In genomic region chr17:27760069-27760885, GRCh38 we compare ENCODE assay signal across 9 cellular contexts. TPM values are rescaled to one million over a fixed set of nuclear protein-coding genes. Genes with fewer than 3 reads are reported as not detected.
DNase-seq lines count a peak whose midpoint lies in the region; ATAC-seq, FAIRE-seq and TF ChIP-seq lines count a peak whose summit lies in the region.
"Had no signal": no experiment of that assay in that cellular context is flagged by ENCODE, and none has a peak within 500 bp of the region (broad histone marks: within the 10 kb centered on the region; RNA-seq: fewer than 3 reads in every experiment).

No MANE protein-coding gene starts in this region.

- no peak for ATAC-seq in HG03280 (IDR thresholded peaks at IDR 0.05; ENCODE audit: unreplicated experiment)

- no peaks in the 10 kb centered on the region for H3K4me1 ChIP-seq in esophagus muscularis mucosa

- no peak overlapping the region for H3K4me3 ChIP-seq in AG04450 (ENCODE audit: low read depth, low read length)
- no peak overlapping the region for H3K4me3 ChIP-seq in esophagus muscularis mucosa
- H3K4me3 ChIP-seq: skin epidermis had no signal

- 70% methylated on average over 12 of the region's 28 CpGs for WGBS in esophagus muscularis mucosa

- H3K4me1 Mint-ChIP-seq in nephron progenitor cell, result no peaks in the 10 kb centered on the region

- no peak overlapping the region for H3K27ac Mint-ChIP-seq in nephron progenitor cell

- H3K36me3 ChIP-seq in esophagus muscularis mucosa, result no peaks in the 10 kb centered on the region

- H3K4me3 Mint-ChIP-seq in nephron progenitor cell, result no peak overlapping the region

- H3K27me3 Mint-ChIP-seq in nephron progenitor cell (ENCODE audit: low read depth, poor library complexity), result peaks cover 17% of the 10 kb centered on the region

- no peaks in the 10 kb centered on the region for H3K36me3 Mint-ChIP-seq in nephron progenitor cell (ENCODE audit: low read depth)

- CTCF ChIA-PET in AG04450 (lab: Charles Lee), result interaction anchor here (0.5 to 3.6 kb wide), 15 partner anchors 9 to 488 kb away, joined by 3 to 84 read pairs (median 4); no protein-coding TSS in a partner anchor

- TF ChIP-seq POLR2A in esophagus muscularis mucosa (IDR thresholded peaks at IDR 0.05; ENCODE audit: low read depth), result no peak

- POLR2A ChIA-PET in AG04450 (lab: Yijun Ruan, JAX), result no interaction called here

- H3K27me3 ChIP-seq in AG04450 (ENCODE audit: control insufficient read depth, insufficient read depth, low read length) (peaks cover 2% of the 10 kb centered on the region), esophagus muscularis mucosa (no peaks in the 10 kb centered on the region)

- peak; percentile 82 for TF ChIP-seq CTCF in AG04450 (IDR thresholded peaks at IDR 0.05; ENCODE audit: low read depth, low read length)
- TF ChIP-seq CTCF in esophagus muscularis mucosa (IDR thresholded peaks at IDR 0.05), result peak; percentile 66 to 91 (median 68)
- peak; percentile 94 for TF ChIP-seq CTCF in nephron progenitor cell (IDR thresholded peaks at IDR 0.05)

- H3K27ac ChIP-seq in AG04450 (ENCODE audit: low read depth, low read length) (no peak overlapping the region), esophagus muscularis mucosa (replicated peaks in 1 of 4) (no peak overlapping the region)
- H3K27ac ChIP-seq: skin epidermis had no signal

- no peaks in the 10 kb centered on the region for H3K9me3 Mint-ChIP-seq in nephron progenitor cell

- peak; percentile 57 for FAIRE-seq in GM18507 (lab: Jason Lieb, UNC)

- intact Hi-C loops in esophagus muscularis mucosa (cut with DNase I), result loop anchor here (5.0 kb wide), 1 partner anchor 122 kb away; no protein-coding TSS in a partner anchor

- H3K9me3 ChIP-seq in AG04450 (ENCODE audit: control insufficient read depth, insufficient read depth, low read length), result no peaks in the 10 kb centered on the region
- no peaks in the 10 kb centered on the region for H3K9me3 ChIP-seq in esophagus muscularis mucosa

- TF ChIP-seq EP300 in esophagus muscularis mucosa (IDR thresholded peaks at IDR 0.05), result no peak

- DNase-seq in AG04450 (ENCODE audit: low read depth, low spot score), result no peak
- peak; percentile 28 for DNase-seq in GM18507 (ENCODE audit: extremely low spot score, insufficient read length, low read depth)
- peak; percentile 59 for DNase-seq in NCI-H774 (lab: John Stamatoyannopoulos, UW)
- DNase-seq in activated T-cell treated with anti-CD3 and anti-CD28 coated beads for 1 hour (ENCODE audit: low read depth), result peak; percentile 66
- DNase-seq in esophagus muscularis mucosa (ENCODE audit: extremely low spot score), result no peak
- peak; percentile 86 for DNase-seq in nephron progenitor cell
- peak; percentile 59 for DNase-seq in stimulated activated naive CD4-positive, alpha-beta T cell treated with Interleukin-2 at 50 U/mL for 16 hours (lab: John Stamatoyannopoulos, UW)

RNA-seq across cellular contexts. Expression of gene NOS2, which starts 40.1 kb away (rescaled TPM):
- not detected in 2 replicates for polyA plus RNA-seq in AG04450 (2011; rRNA removed)
- not detected in 2 replicates for polyA minus RNA-seq in AG04450 (2011; rRNA and poly(A)+ RNA removed)
- under 1 TPM in 3 of 4 donors, not detected in 1; 0.13 to 0.69 (median 0.33) TPM for total RNA-seq in esophagus muscularis mucosa

Comparison
In these comparisons a context has a peak if more than half of its experiments do, and no peak if none do; other contexts are left out.
1. DNase-seq: peak in GM18507 (single experiment), NCI-H774 (single experiment), activated T-cell treated with anti-CD3 and anti-CD28 coated beads for 1 hour (single experiment), nephron progenitor cell (single experiment) and stimulated activated naive CD4-positive, alpha-beta T cell treated with Interleukin-2 at 50 U/mL for 16 hours (single experiment); none in AG04450 (single experiment) and esophagus muscularis mucosa (single experiment).
2. Peak in every context shown above with its lines, with median percentiles within 50 percentile points of each other: CTCF ChIP-seq.